Comparison of ENCODE assay signal across 14 cellular contexts in genomic region chr2:19932928-19933327, GRCh38. TPM values are rescaled to one million over a fixed set of nuclear protein-coding genes. Genes with fewer than 3 reads are reported as not detected.
DNase-seq lines count a peak whose midpoint lies in the region; ATAC-seq and TF ChIP-seq lines count a peak whose summit lies in the region.
"Had no signal": no experiment of that assay in that cellular context is flagged by ENCODE, and none has a peak within 500 bp of the region (broad histone marks: within the 10 kb centered on the region; RNA-seq: fewer than 3 reads in every experiment).

No MANE protein-coding gene starts in this region.

- H3K14ac ChIP-seq in mesenchymal stem cell (ENCODE audit: low read length in 2 of 2) = no peak overlapping the region

- POLR2A ChIA-PET in HCT116 (lab: Charles Lee) = no interaction called here

- no peak overlapping the region for H2BK15ac ChIP-seq in mesenchymal stem cell (ENCODE audit: low read depth, poor library complexity, severe bottlenecking)

- DNase-seq in HCT116 (ENCODE audit: low read depth, low spot score) (no peak), SJSA1 (ENCODE audit: low read depth in 1 of 2, low spot score in 2 of 2) (no peak), mesenchymal stem cell (no peak), cortex of kidney (lab: John Stamatoyannopoulos, UW) (no peak), glomerular visceral epithelial cell (ENCODE audit: extremely low spot score) (no peak), HCEC 1CT (no peak)
- no peak for DNase-seq in activated effector memory CD4-positive, alpha-beta T cell treated with Interleukin-2 at 50 U/mL for 16 hours
- DNase-seq: activated naive CD8-positive, alpha-beta T cell treated with anti-CD3 and anti-CD28 coated beads for 36 hours; heart left ventricle; NCI-H1930; occipital lobe; stimulated activated CD4-positive, alpha-beta T cell treated with anti-CD3 and anti-CD28 coated beads, Interleukin-1b, Interleukin-23, amount 100 ng/mL, for 48 hours had no signal

- H2BK12ac ChIP-seq in mesenchymal stem cell (ENCODE audit: low read length in 2 of 2) = no peak overlapping the region

- no peak overlapping the region for H3K4ac ChIP-seq in mesenchymal stem cell (ENCODE audit: low read depth in 1 of 2, low read length in 2 of 2)

- H3K79me2 ChIP-seq in HCT116 (ENCODE audit: insufficient read depth, low read length) = no peaks in the 10 kb centered on the region

- intact Hi-C loops in HCT116 (cut with micrococcal nuclease) = no loop called here

- no peaks in the 10 kb centered on the region for H3K27me3 ChIP-seq in HCT116 (ENCODE audit: insufficient read depth, low read length)
- H3K27me3 ChIP-seq in SJSA1 (replicated peaks) = no peaks in the 10 kb centered on the region
- no peaks in the 10 kb centered on the region for H3K27me3 ChIP-seq in mesenchymal stem cell (ENCODE audit: control insufficient read depth in 1 of 2, insufficient read depth in 1 of 2, low read length in 2 of 2)
- H3K27me3 ChIP-seq: heart left ventricle had no signal

- peaks cover 8 to 10% of the 10 kb centered on the region in 2 experiments for H3K4me1 ChIP-seq in HCT116 (ENCODE audit: control insufficient read depth in 1 of 2, insufficient read depth in 2 of 2, low read length in 2 of 2)
- H3K4me1 ChIP-seq in SJSA1 (replicated peaks) = peaks cover 11% of the 10 kb centered on the region
- H3K4me1 ChIP-seq in mesenchymal stem cell (ENCODE audit: control insufficient read depth, insufficient read depth, low read depth, low read length) = no peaks in the 10 kb centered on the region
- H3K4me1 ChIP-seq: heart left ventricle had no signal

- peak overlapping the region; percentile 35 for H2AK5ac ChIP-seq in mesenchymal stem cell (ENCODE audit: low read length, severe bottlenecking)

- RAD21 ChIA-PET in HCT116 (lab: Charles Lee; ENCODE audit: low non-redundant PET in 1 of 2, low total read pairs in 2 of 2, uncharacterized antibody in 2 of 2, unreplicated experiment in 2 of 2) = no interaction called here

- no peak overlapping the region for H4K8ac ChIP-seq in mesenchymal stem cell (ENCODE audit: low read length)

- H4K91ac ChIP-seq in mesenchymal stem cell (ENCODE audit: low read length) = no peak overlapping the region

- no peak overlapping the region for H3K18ac ChIP-seq in mesenchymal stem cell (ENCODE audit: low read depth in 1 of 2, low read length in 2 of 2)

- BruUV-seq in HCT116 (replicated peaks; lab: Mats Ljungman, UMichigan) = no TSS peak

- H3K36me3 ChIP-seq in HCT116 (ENCODE audit: control insufficient read depth in 1 of 2, insufficient read depth in 2 of 2, low read length in 2 of 2) (peaks cover 17 to 24% of the 10 kb centered on the region in 2 experiments), SJSA1 (peaks cover 11% of the 10 kb centered on the region), mesenchymal stem cell (ENCODE audit: control insufficient read depth in 1 of 2, insufficient read depth in 2 of 2, low read depth in 1 of 2, low read length in 2 of 2) (peaks cover 13 to 73% of the 10 kb centered on the region in 2 experiments)

- H3K9me2 ChIP-seq in HCT116 (ENCODE audit: insufficient read depth) = no peaks in the 10 kb centered on the region

- H3K23ac ChIP-seq in mesenchymal stem cell (ENCODE audit: low read length in 2 of 2) = no peak overlapping the region

- H4K20me1 ChIP-seq in HCT116 (ENCODE audit: insufficient read depth) = no peaks in the 10 kb centered on the region

- TF ChIP-seq RAD21 in HCT116 (IDR thresholded peaks at IDR 0.05; ENCODE audit: low read depth) = no peak

- H3K27ac ChIP-seq in HCT116 (ENCODE audit: low read depth, low read length) (no peak overlapping the region), SJSA1 (peak overlapping the region; percentile 95), mesenchymal stem cell (ENCODE audit: low read length, poor library complexity, severe bottlenecking) (peak overlapping the region; percentile 98)
- H3K27ac ChIP-seq: heart left ventricle had no signal

- TF ChIP-seq POLR2A in HCT116 (IDR thresholded peaks at IDR 0.05; ENCODE audit: borderline replicate concordance, extremely low read depth, insufficient read depth, insufficient read length) = no peak

- H3K4me3 ChIP-seq in HCT116 (replicated peaks in 1 of 2; ENCODE audit: low read depth in 1 of 2, low read length in 2 of 2) (no peak overlapping the region), SJSA1 (no peak overlapping the region), mesenchymal stem cell (ENCODE audit: insufficient read depth in 1 of 2, low read depth in 1 of 2, low read length in 2 of 2) (no peak overlapping the region)
- H3K4me3 ChIP-seq: heart left ventricle had no signal

- peak overlapping the region; percentile 79 for H2BK120ac ChIP-seq in mesenchymal stem cell (ENCODE audit: low read depth, low read length)

- no peak for TF ChIP-seq CTCF in HCT116 (IDR thresholded peaks at IDR 0.05 in 2 of 3, conservative IDR thresholded peaks at IDR 0.05 in 1 of 3; ENCODE audit: borderline replicate concordance in 1 of 3, insufficient read depth in 1 of 3, low read depth in 2 of 3, low read length in 2 of 3)

- peak; percentile 43 for ATAC-seq in GM18868 (IDR thresholded peaks at IDR 0.05; ENCODE audit: unreplicated experiment)
- ATAC-seq in HCT116 = no peak
- ATAC-seq: heart left ventricle; stimulated activated effector memory CD8-positive, alpha-beta T cell treated with anti-CD3 and anti-CD28 coated beads, Interleukin-12 subunit alpha, Interleukin-12 subunit beta, amount 100 ng/mL, for 72 hours had no signal

- 92% methylated on average over 2 of the region's 2 CpGs for WGBS in mesenchymal stem cell

- peak overlapping the region; percentile 87 for H2BK5ac ChIP-seq in mesenchymal stem cell (ENCODE audit: low read depth, low read length, poor library complexity, severe bottlenecking)

- CTCF ChIA-PET in HCT116 (lab: Charles Lee) = interaction anchor here (0.9 kb wide), 1 partner anchor 82 kb away, joined by 3 read pairs; no protein-coding TSS in a partner anchor

- no peak overlapping the region for H3K9ac ChIP-seq in HCT116 (ENCODE audit: low read length)
- no peak overlapping the region for H3K9ac ChIP-seq in mesenchymal stem cell (ENCODE audit: low read length)

- peaks cover 6% of the 10 kb centered on the region for H3K79me1 ChIP-seq in mesenchymal stem cell (replicated peaks; ENCODE audit: low read length, poor library complexity, severe bottlenecking)

- H2AFZ ChIP-seq in HCT116 (ENCODE audit: low read depth, low read length, poor library complexity, severe bottlenecking) = no peak overlapping the region
- H2AFZ ChIP-seq in mesenchymal stem cell (ENCODE audit: low read depth, low read length) = no peak overlapping the region

- H3K9me3 ChIP-seq in HCT116 (ENCODE audit: control insufficient read depth in 1 of 2, insufficient read depth in 1 of 2, low read depth in 1 of 2, low read length in 2 of 2) (no peaks in the 10 kb centered on the region), SJSA1 (replicated peaks) (no peaks in the 10 kb centered on the region), mesenchymal stem cell (ENCODE audit: control insufficient read depth, low read length) (peaks cover 14% of the 10 kb centered on the region)

- H3K4me2 ChIP-seq in HCT116 (ENCODE audit: low read length) (peak overlapping the region; percentile 6), mesenchymal stem cell (ENCODE audit: low read length, poor library complexity, severe bottlenecking) (peak overlapping the region; percentile 35)

TF ChIP-seq in HCT116, 20 proteins besides CTCF, POLR2A, EP300 and RAD21:
- TF ChIP-seq ELF1 (IDR thresholded peaks at IDR 0.05; ENCODE audit: borderline replicate concordance, low read depth) = no peak

RNA-seq across cellular contexts. Expression of gene TTC32, which starts 31.1 kb away (rescaled TPM):
- 6.3 TPM for total RNA-seq in HCT116 (2021; ENCODE audit: unreplicated experiment)
- 5.3 and 5.6 TPM in 2 replicates for polyA plus RNA-seq in HCT116 (2012)
- total RNA-seq in SJSA1 (2014; rRNA removed; shearing (Covaris generic)) = 5.8 and 11.9 TPM in 2 replicates
- polyA plus RNA-seq in mesenchymal stem cell (2013, experiment 1 of 2) = 5.0 TPM
- 6.9 TPM for polyA plus RNA-seq in mesenchymal stem cell (2013, experiment 2 of 2)

RNA-seq across cellular contexts. Expression of gene WDR35, which starts 57.0 kb away (rescaled TPM):
- total RNA-seq in HCT116 (2021; ENCODE audit: unreplicated experiment) = 9.6 TPM
- polyA plus RNA-seq in HCT116 (2012) = 2.1 and 3.3 TPM in 2 replicates
- 7.9 and 9.4 TPM in 2 replicates for total RNA-seq in SJSA1 (2014; rRNA removed; shearing (Covaris generic))
- 3.7 TPM for polyA plus RNA-seq in mesenchymal stem cell (2013, experiment 1 of 2)
- polyA plus RNA-seq in mesenchymal stem cell (2013, experiment 2 of 2) = 3.7 TPM
